In genomic region chr5:142324377-142324870, GRCh38 we compare ENCODE assay signal across 8 cellular contexts. TPM values are rescaled to one million over a fixed set of nuclear protein-coding genes. Genes with fewer than 3 reads are reported as not detected.
DNase-seq lines count a peak whose midpoint lies in the region; ATAC-seq and TF ChIP-seq lines count a peak whose summit lies in the region.

No MANE protein-coding gene starts in this region.

- ATAC-seq in memory B cell (ENCODE audit: low read depth) (peak; percentile 68), upper lobe of left lung (ENCODE audit: low FRiP score in 2 of 2) (peak; percentile 50 to 68)

- no peaks in the 10 kb centered on the region for H3K9me3 ChIP-seq in HEK293 (ENCODE audit: control insufficient read depth, insufficient read depth, low read depth, low read length)
- no peaks in the 10 kb centered on the region for H3K9me3 ChIP-seq in upper lobe of left lung

- H3K36me3 Mint-ChIP-seq in T-helper 2 cell treated with Interferon-gamma antibody and Interleukin-4, amounts not matched to agents 5 μg/mL and 100 μg/mL, for 36 hours (ENCODE audit: low read depth): no peaks in the 10 kb centered on the region
- no peaks in the 10 kb centered on the region for H3K36me3 Mint-ChIP-seq in memory B cell

- 0 to 1% methylated on average over 18 to 20 of the region's 42 CpGs for WGBS in upper lobe of left lung, 2 donors

- peak overlapping the region; percentile 86 for H3K4me3 Mint-ChIP-seq in T-helper 2 cell treated with Interferon-gamma antibody and Interleukin-4, amounts not matched to agents 5 μg/mL and 100 μg/mL, for 36 hours
- peak overlapping the region; percentile 79 for H3K4me3 Mint-ChIP-seq in memory B cell

- peaks cover 46% of the 10 kb centered on the region for H3K27me3 Mint-ChIP-seq in T-helper 2 cell treated with Interferon-gamma antibody and Interleukin-4, amounts not matched to agents 5 μg/mL and 100 μg/mL, for 36 hours (ENCODE audit: low read depth)
- H3K27me3 Mint-ChIP-seq in memory B cell: peaks cover 34% of the 10 kb centered on the region

- CTCF ChIA-PET in HEK293 (lab: Yijun Ruan, JAX): interaction anchor here (0.6 to 1.5 kb wide), 11 partner anchors 13 to 551 kb away, joined by 3 to 7 read pairs (median 3); no protein-coding TSS in a partner anchor

- H3K4me3 ChIP-seq in HEK293 (ENCODE audit: low read depth, low read length) (peak overlapping the region; percentile 58), upper lobe of left lung (peak overlapping the region; percentile 69 to 81 (median 80))

- H3K4me1 ChIP-seq in HEK293 (ENCODE audit: control insufficient read depth, insufficient read depth, low read length): peaks cover 37% of the 10 kb centered on the region
- peaks cover 36 to 58% (median 44%) of the 10 kb centered on the region in 4 donors for H3K4me1 ChIP-seq in upper lobe of left lung

- DNase-seq in T-helper 2 cell treated with Interferon-gamma antibody and Interleukin-4, amounts not matched to agents 5 μg/mL and 100 μg/mL, for 36 hours (ENCODE audit: low spot score): no peak
- DNase-seq in T-helper 2 cell (no peak), NCI-H2227 treated with DMSO at 0.1 percent for 48 hours (lab: John Stamatoyannopoulos, UW) (peak; percentile 59), caudate nucleus (lab: John Stamatoyannopoulos, UW) (peak in 3 of 61 donors; percentile 19 to 63 (median 48)), memory B cell (ENCODE audit: low spot score in 2 of 2) (peak in 1 of 2 donors; percentile 30), upper lobe of left lung (peak; percentile 39 to 89), NCI-H82 (lab: John Stamatoyannopoulos, UW) (no peak)

- H3K9me3 Mint-ChIP-seq in T-helper 2 cell treated with Interferon-gamma antibody and Interleukin-4, amounts not matched to agents 5 μg/mL and 100 μg/mL, for 36 hours: no peaks in the 10 kb centered on the region
- no peaks in the 10 kb centered on the region for H3K9me3 Mint-ChIP-seq in memory B cell

- peak overlapping the region; percentile 67 for H3K27ac Mint-ChIP-seq in T-helper 2 cell treated with Interferon-gamma antibody and Interleukin-4, amounts not matched to agents 5 μg/mL and 100 μg/mL, for 36 hours
- H3K27ac Mint-ChIP-seq in memory B cell: no peak overlapping the region

- H3K27ac ChIP-seq in HEK293 (ENCODE audit: extremely low read depth, low read depth, low read length) (peak overlapping the region; percentile 72), caudate nucleus (ENCODE audit: low read depth, low read length) (peak overlapping the region; percentile 58), upper lobe of left lung (peak overlapping the region; percentile 92 to 95 (median 94))

- H3K36me3 ChIP-seq in HEK293 (ENCODE audit: control insufficient read depth in 2 of 2, insufficient read depth in 1 of 2, low read length in 2 of 2) (no peaks in the 10 kb centered on the region), upper lobe of left lung (peaks cover 0 to under 1% (median 0%) of the 10 kb centered on the region in 4 donors)

- H3K4me1 Mint-ChIP-seq in T-helper 2 cell treated with Interferon-gamma antibody and Interleukin-4, amounts not matched to agents 5 μg/mL and 100 μg/mL, for 36 hours (ENCODE audit: low read depth): peaks cover 29% of the 10 kb centered on the region
- peaks cover 13% of the 10 kb centered on the region for H3K4me1 Mint-ChIP-seq in memory B cell

- TF ChIP-seq CTCF in HEK293 (tag by site-specific recombination; IDR thresholded peaks at IDR 0.05) (peak; percentile 95), upper lobe of left lung (IDR thresholded peaks at IDR 0.05) (peak in 5 of 6 experiments; percentile 13 to 65 (median 29))

- peak in 1 of 4 donors; percentile 19 for TF ChIP-seq POLR2A in upper lobe of left lung (IDR thresholded peaks at IDR 0.05)

- no peak for TF ChIP-seq EP300 in upper lobe of left lung (IDR thresholded peaks at IDR 0.05)

- H3K27me3 ChIP-seq in upper lobe of left lung: peaks cover 0 to 11% (median 0%) of the 10 kb centered on the region in 4 donors

- POLR2A ChIA-PET in HEK293 (lab: Yijun Ruan, JAX): interaction anchor here (0.6 to 3.0 kb wide), 11 partner anchors 8 to 175 kb away, joined by 3 to 12 read pairs (median 4); no protein-coding TSS in a partner anchor

TF ChIP-seq in HEK293, 187 proteins besides CTCF, POLR2A, EP300 and RAD21 (continues in another document):
- TF ChIP-seq ZSCAN23 (tag by site-specific recombination; IDR thresholded peaks at IDR 0.05) (no peak), ATF2 (tag by site-specific recombination; IDR thresholded peaks at IDR 0.05; ENCODE audit: low read depth) (no peak), PBX3 (CRISPR knock-in tag; IDR thresholded peaks at IDR 0.05) (0 out of 2 replicates have a peak, but pooled peaks have one; percentile 49), ZNF148 (tag by site-specific recombination; IDR thresholded peaks at IDR 0.05; ENCODE audit: borderline replicate concordance) (no peak), ZNF341 (tag by site-specific recombination; IDR thresholded peaks at IDR 0.05; ENCODE audit: low read depth) (peak; percentile 92), ZBTB26 (tag by site-specific recombination; optimal IDR thresholded peaks at IDR 0.05) (no peak), ZNF549 (tag by site-specific recombination; IDR thresholded peaks at IDR 0.05) (no peak), TSHZ1 (tag by site-specific recombination; IDR thresholded peaks at IDR 0.05; ENCODE audit: borderline replicate concordance) (no peak)

RNA-seq across cellular contexts. Expression of gene SPRY4, which starts 0.4 kb away (rescaled TPM):
- total RNA-seq in upper lobe of left lung: 10 to 100 TPM; 30.4 to 81.2 (median 43.3) TPM

Comparison
In these comparisons a context has a peak if more than half of its experiments do, and no peak if none do; other contexts are left out.
1. DNase-seq: peak in NCI-H2227 treated with DMSO at 0.1 percent for 48 hours (single experiment) and upper lobe of left lung (2 of 2); none in T-helper 2 cell treated with Interferon-gamma antibody and Interleukin-4, amounts not matched to agents 5 μg/mL and 100 μg/mL, for 36 hours (single experiment), T-helper 2 cell (0 of 5) and NCI-H82 (single experiment).
2. Peak in every context shown above with its lines, with median percentiles within 50 percentile points of each other: H3K27ac ChIP-seq.